Comparison of ENCODE assay signal across 32 cellular contexts in the genomic region with DNA sequence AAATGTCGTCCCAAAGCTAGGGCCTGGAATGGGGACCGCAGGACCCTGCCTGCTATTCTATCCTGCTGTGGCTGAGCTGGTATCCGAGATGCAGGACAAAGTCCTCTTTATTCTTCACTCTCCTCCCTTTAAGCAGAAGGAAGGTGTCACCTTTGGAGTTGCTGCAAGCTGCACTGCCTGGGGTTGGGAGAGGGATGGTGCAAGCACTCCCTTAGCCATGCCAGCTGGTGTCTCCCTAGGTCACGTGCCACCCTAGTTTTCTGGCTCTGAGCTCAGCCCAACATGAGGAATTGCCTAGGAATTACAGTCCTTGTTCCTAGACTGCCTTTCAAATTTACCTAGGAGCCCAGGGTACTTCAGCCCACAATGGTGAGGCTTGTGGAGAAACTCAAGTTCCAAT. TPM values are rescaled to one million over a fixed set of nuclear protein-coding genes. Genes with fewer than 3 reads are reported as not detected.
"Had no signal": no experiment of that assay in that cellular context is flagged by ENCODE, and none has a peak within 500 bp of the region (broad histone marks: within the 10 kb centered on the region; RNA-seq: fewer than 3 reads in every experiment).

No MANE protein-coding gene starts in this region.

- FAIRE-seq: TTC549 had no signal

- DNase-seq: activated CD4-positive, alpha-beta T cell treated with anti-CD3 and anti-CD28 coated beads, Interleukin-2, amount 50 U/mL, for 4 hours; activated CD8-positive, alpha-beta T cell treated with anti-CD3 and anti-CD28 coated beads for 36 hours; activated effector memory CD4-positive, alpha-beta T cell treated with anti-CD3 and anti-CD28 coated beads, Interleukin-2, amount 50 U/mL, for 16 hours; activated naive CD4-positive, alpha-beta T cell; activated naive CD4-positive, alpha-beta T cell treated with anti-CD3 and anti-CD28 coated beads, Interleukin-2, amount 50 U/mL, for 16 hours; activated naive CD8-positive, alpha-beta T cell treated with anti-CD3 and anti-CD28 coated beads for 36 hours; activated T-cell treated with anti-CD3 and anti-CD28 coated beads, Interleukin-2, amount 50 U/mL, for 1 hour; activated T-cell treated with anti-CD3 and anti-CD28 coated beads, Interleukin-2, amount 50 U/mL, for 72 hours; amniotic stem cell; aorta; brain microvascular endothelial cell; central memory CD4-positive, alpha-beta T cell; Kasumi-1; MG63; NCI-H1048; NCI-H1436 treated with DMSO at 0.1 percent for 48 hours; NCI-H1694 treated with DMSO at 0.1 percent for 48 hours; NCI-H2029; NCI-H2171; NCI-H510A treated with DMSO at 0.1 percent for 48 hours; NCI-H526 treated with DMSO at 0.1 percent for 48 hours; NCI-H774; SHP77; SJCRH30 had no signal

- H3K4me1 ChIP-seq: SJCRH30 had no signal

- H3K27me3 Mint-ChIP-seq: activated CD4-positive, alpha-beta T cell treated with anti-CD3 and anti-CD28 coated beads, Interleukin-2, amount 10 ng/mL, durations not matched to agents 24 days and 14 days; activated CD8-positive, alpha-beta T cell treated with anti-CD3 and anti-CD28 coated beads for 36 hours; activated naive CD8-positive, alpha-beta T cell treated with anti-CD3 and anti-CD28 coated beads for 36 hours; activated T-helper 17 cell treated with anti-CD3 and anti-CD28 coated beads, Interleukin-2, amount 50 U/mL, for 72 hours had no signal

- H3K27ac ChIP-seq: brain microvascular endothelial cell, SJCRH30, SK-N-MC had no signal

- H3K27me3 ChIP-seq: brain microvascular endothelial cell, MG63, SJCRH30 had no signal

- H3K4me3 ChIP-seq: MG63, SJCRH30, SK-N-MC had no signal

- H3K4me3 Mint-ChIP-seq: activated CD4-positive, alpha-beta T cell treated with anti-CD3 and anti-CD28 coated beads, Interleukin-2, amount 10 ng/mL, durations not matched to agents 24 days and 14 days; activated CD8-positive, alpha-beta T cell treated with anti-CD3 and anti-CD28 coated beads for 36 hours; activated naive CD8-positive, alpha-beta T cell treated with anti-CD3 and anti-CD28 coated beads for 36 hours; activated T-cell treated with anti-CD3 and anti-CD28 coated beads, Interleukin-2, amount 50 U/mL, for 72 hours; activated T-helper 17 cell treated with anti-CD3 and anti-CD28 coated beads, Interleukin-2, amount 50 U/mL, for 72 hours; T-helper 1 cell treated with Interleukin-12 subunit alpha and Interleukin-12 subunit beta and Interleukin-4 antibody, amounts not matched to agents 30 μg/mL and 1 μg/mL, for 36 hours; T-helper 2 cell treated with Interferon-gamma antibody and Interleukin-4, amounts not matched to agents 5 μg/mL and 100 μg/mL, for 36 hours had no signal

- H3K4me1 Mint-ChIP-seq: activated CD4-positive, alpha-beta T cell treated with anti-CD3 and anti-CD28 coated beads, Interleukin-2, amount 10 ng/mL, durations not matched to agents 24 days and 14 days; activated naive CD8-positive, alpha-beta T cell treated with anti-CD3 and anti-CD28 coated beads for 36 hours; activated T-helper 17 cell treated with anti-CD3 and anti-CD28 coated beads, Interleukin-2, amount 50 U/mL, for 72 hours had no signal

- ATAC-seq: activated CD8-positive, alpha-beta T cell treated with anti-CD3 and anti-CD28 coated beads for 36 hours; activated T-cell treated with anti-CD3 and anti-CD28 coated beads, Interleukin-2, amount 50 U/mL, for 72 hours; activated T-helper 17 cell treated with anti-CD3 and anti-CD28 coated beads, Interleukin-2, amount 50 U/mL, for 72 hours; Panc1 had no signal

- H3K27ac Mint-ChIP-seq: activated CD4-positive, alpha-beta T cell treated with anti-CD3 and anti-CD28 coated beads, Interleukin-2, amount 10 ng/mL, durations not matched to agents 24 days and 14 days; activated CD8-positive, alpha-beta T cell treated with anti-CD3 and anti-CD28 coated beads for 36 hours; activated naive CD8-positive, alpha-beta T cell treated with anti-CD3 and anti-CD28 coated beads for 36 hours; activated T-cell treated with anti-CD3 and anti-CD28 coated beads, Interleukin-2, amount 50 U/mL, for 72 hours; activated T-helper 17 cell treated with anti-CD3 and anti-CD28 coated beads, Interleukin-2, amount 50 U/mL, for 72 hours; T-helper 1 cell treated with Interleukin-12 subunit alpha and Interleukin-12 subunit beta and Interleukin-4 antibody, amounts not matched to agents 30 μg/mL and 1 μg/mL, for 36 hours; T-helper 2 cell treated with Interferon-gamma antibody and Interleukin-4, amounts not matched to agents 5 μg/mL and 100 μg/mL, for 36 hours had no signal

- H3K9me3 ChIP-seq: MG63 had no signal

- H3K36me3 ChIP-seq: brain microvascular endothelial cell, MG63, SJCRH30 had no signal

RNA-seq across cellular contexts. Expression of a gene that starts 21.4 kb away (rescaled TPM):
- total RNA-seq: activated CD4-positive, alpha-beta T cell treated with anti-CD3 and anti-CD28 coated beads, Interleukin-2, amount 10 ng/mL, durations not matched to agents 24 days and 14 days; activated CD8-positive, alpha-beta memory T cell treated with anti-CD3 and anti-CD28 coated beads for 36 hours; activated CD8-positive, alpha-beta T cell treated with anti-CD3 and anti-CD28 coated beads for 36 hours; activated naive CD8-positive, alpha-beta T cell treated with anti-CD3 and anti-CD28 coated beads for 36 hours; SJCRH30 had no signal

RNA-seq across cellular contexts. Expression of a gene that starts 30.3 kb away (rescaled TPM):
- total RNA-seq: activated CD8-positive, alpha-beta T cell treated with anti-CD3 and anti-CD28 coated beads for 36 hours had no signal
